8 cellular contexts compared by ENCODE assay signal in genomic region chr22:38201718-38202436, GRCh38.
DNase-seq lines count a peak whose midpoint lies in the region; ATAC-seq lines count a peak whose summit lies in the region.

TSS of gene MAFF (plus strand) at chr22:38201994. CDS start at chr22:38213854, 11,860 bp downstream.

- H3K36me3 Mint-ChIP-seq in effector memory CD8-positive, alpha-beta T cell (ENCODE audit: insufficient read depth), result peaks cover 54% of the 10 kb centered on the region
- H3K36me3 Mint-ChIP-seq in memory B cell, result no peaks in the 10 kb centered on the region

- no peaks in the 10 kb centered on the region for H3K27me3 ChIP-seq in BLaER1 treated with 17β-estradiol and CSF1 and Interleukin-3, amounts not matched to agents 10 nM and 100 nM

- H3K9me3 Mint-ChIP-seq in effector memory CD8-positive, alpha-beta T cell, result no peaks in the 10 kb centered on the region
- no peaks in the 10 kb centered on the region for H3K9me3 Mint-ChIP-seq in memory B cell

- no peaks in the 10 kb centered on the region for H3K27me3 Mint-ChIP-seq in effector memory CD8-positive, alpha-beta T cell
- H3K27me3 Mint-ChIP-seq in memory B cell, result no peaks in the 10 kb centered on the region

- H3K4me1 Mint-ChIP-seq in effector memory CD8-positive, alpha-beta T cell (ENCODE audit: low read depth in 2 of 2), result peaks cover 30 to 35% of the 10 kb centered on the region in 2 donors
- peaks cover 31% of the 10 kb centered on the region for H3K4me1 Mint-ChIP-seq in memory B cell

- H3K27ac ChIP-seq in BLaER1 treated with 17β-estradiol and CSF1 and Interleukin-3, amounts not matched to agents 10 nM and 100 nM, result peak within 1 kb of the TSS; percentile 71 to 97 (median 87)

- peak within 1 kb of the TSS; percentile 91 to 93 for H3K27ac Mint-ChIP-seq in effector memory CD8-positive, alpha-beta T cell
- peak within 1 kb of the TSS; percentile 73 for H3K27ac Mint-ChIP-seq in memory B cell

- H3K4me2 ChIP-seq in BLaER1 treated with 17β-estradiol and CSF1 and Interleukin-3, amounts not matched to agents 10 nM and 100 nM, result peak within 1 kb of the TSS; percentile 90 to 100 (median 99)

- DNase-seq in HK-2 (ENCODE audit: unreplicated experiment), result peak; percentile 94
- peak; percentile 89 for DNase-seq in NK-92 treated with Interleukin-12 subunit alpha and Interleukin-12 subunit beta, amount 100 ng/mL, for 24 hours (lab: John Stamatoyannopoulos, UW)
- peak; percentile 85 to 91 (median 87) for DNase-seq in activated CD8-positive, alpha-beta memory T cell treated with anti-CD3 and anti-CD28 coated beads for 48 hours (ENCODE audit: low read depth in 2 of 3, low spot score in 2 of 3)
- peak; percentile 77 to 79 (median 79) for DNase-seq in effector memory CD8-positive, alpha-beta T cell
- DNase-seq in memory B cell (ENCODE audit: low spot score in 2 of 2), result peak; percentile 66 to 67
- peak; percentile 86 to 92 (median 90) for DNase-seq in stimulated activated CD4-positive, alpha-beta T cell treated with anti-CD3 and anti-CD28 coated beads, TNF-alpha, amount 100 ng/mL, for 48 hours (ENCODE audit: low read depth in 3 of 3)

- peaks cover 68 to 85% (median 77%) of the 10 kb centered on the region in 10 experiments for H3K4me1 ChIP-seq in BLaER1 treated with 17β-estradiol and CSF1 and Interleukin-3, amounts not matched to agents 10 nM and 100 nM

- H3K4me3 Mint-ChIP-seq in effector memory CD8-positive, alpha-beta T cell, result peak within 1 kb of the TSS; percentile 74 to 80
- H3K4me3 Mint-ChIP-seq in memory B cell, result peak within 1 kb of the TSS; percentile 88

- ATAC-seq in GM19324 (IDR thresholded peaks at IDR 0.05; ENCODE audit: low FRiP score, unreplicated experiment) (peak; percentile 53), memory B cell (ENCODE audit: low read depth) (peak; percentile 72)
- ATAC-seq in effector memory CD8-positive, alpha-beta T cell (replicated peaks), result peak; percentile 69

- peak within 1 kb of the TSS; percentile 83 to 100 (median 90) for H3K4me3 ChIP-seq in BLaER1 treated with 17β-estradiol and CSF1 and Interleukin-3, amounts not matched to agents 10 nM and 100 nM

- H4K20me1 ChIP-seq in BLaER1 treated with 17β-estradiol and CSF1 and Interleukin-3, amounts not matched to agents 10 nM and 100 nM, result peaks cover 22 to 50% (median 36%) of the 10 kb centered on the region in 11 experiments

- H3K36me3 ChIP-seq in BLaER1 treated with 17β-estradiol and CSF1 and Interleukin-3, amounts not matched to agents 10 nM and 100 nM, result peaks cover 0 to 10% (median 0%) of the 10 kb centered on the region in 11 experiments; a peak in 2 of 22 replicates

- no peaks in the 10 kb centered on the region for H3K9me3 ChIP-seq in BLaER1 treated with 17β-estradiol and CSF1 and Interleukin-3, amounts not matched to agents 10 nM and 100 nM (replicated peaks in 1 of 11)

- peak within 1 kb of the TSS; percentile 81 to 98 (median 91) for H3K9ac ChIP-seq in BLaER1 treated with 17β-estradiol and CSF1 and Interleukin-3, amounts not matched to agents 10 nM and 100 nM

Comparison
In these comparisons a context has a peak if more than half of its experiments do, and no peak if none do; other contexts are left out.
1. Peak in every context shown above with its lines: DNase-seq, ATAC-seq, H3K4me3 ChIP-seq and H3K27ac ChIP-seq.